In the genomic region with DNA sequence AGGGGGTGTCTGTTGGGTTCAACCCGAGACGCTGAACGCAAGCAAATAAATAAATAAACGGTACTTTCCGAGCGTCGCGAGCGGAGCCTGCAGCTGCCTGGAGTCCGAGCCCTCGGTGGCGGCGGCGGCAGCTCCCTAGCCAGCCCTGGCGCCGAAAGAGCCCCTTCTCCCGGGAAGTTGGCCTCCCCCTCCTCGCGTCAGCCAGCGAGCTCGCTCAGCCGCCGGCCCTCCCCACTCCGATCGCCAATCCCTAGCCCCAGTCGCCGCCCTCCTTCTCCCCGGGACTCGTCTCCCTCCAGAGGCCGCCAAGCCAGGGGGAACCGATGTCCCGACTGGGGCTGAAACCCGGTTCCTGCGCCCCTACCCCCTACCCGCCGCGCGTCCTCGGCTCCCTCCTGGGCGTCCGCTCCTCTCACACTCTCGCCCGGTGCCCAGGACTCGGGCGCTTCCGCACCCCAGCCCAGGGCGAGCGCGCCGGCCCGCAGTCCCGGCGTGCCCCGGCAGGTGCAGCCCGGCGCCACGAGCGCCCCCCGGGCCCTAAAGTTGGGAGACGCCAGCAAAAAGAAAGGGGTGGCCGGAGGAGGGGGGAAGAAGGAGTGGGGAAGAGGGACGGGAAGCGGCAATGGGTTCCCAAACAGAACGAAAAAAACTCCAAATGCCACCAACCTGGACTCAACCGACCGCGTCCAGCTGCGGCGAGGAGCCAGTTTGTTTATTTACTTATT, we compare ENCODE assay signal across 1 cellular context.
TF ChIP-seq lines count a peak whose summit lies in the region.

A gene with protein sequence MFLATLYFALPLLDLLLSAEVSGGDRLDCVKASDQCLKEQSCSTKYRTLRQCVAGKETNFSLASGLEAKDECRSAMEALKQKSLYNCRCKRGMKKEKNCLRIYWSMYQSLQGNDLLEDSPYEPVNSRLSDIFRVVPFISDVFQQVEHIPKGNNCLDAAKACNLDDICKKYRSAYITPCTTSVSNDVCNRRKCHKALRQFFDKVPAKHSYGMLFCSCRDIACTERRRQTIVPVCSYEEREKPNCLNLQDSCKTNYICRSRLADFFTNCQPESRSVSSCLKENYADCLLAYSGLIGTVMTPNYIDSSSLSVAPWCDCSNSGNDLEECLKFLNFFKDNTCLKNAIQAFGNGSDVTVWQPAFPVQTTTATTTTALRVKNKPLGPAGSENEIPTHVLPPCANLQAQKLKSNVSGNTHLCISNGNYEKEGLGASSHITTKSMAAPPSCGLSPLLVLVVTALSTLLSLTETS (minus strand): TSS at position 710 of the 725 bp plus-strand sequence. CDS start 1,177 bp downstream, outside the sequence.

TF ChIP-seq in HEK293, 187 proteins besides CTCF, POLR2A, EP300 and RAD21 (continued from another document):
- TF ChIP-seq, protein P1, sequence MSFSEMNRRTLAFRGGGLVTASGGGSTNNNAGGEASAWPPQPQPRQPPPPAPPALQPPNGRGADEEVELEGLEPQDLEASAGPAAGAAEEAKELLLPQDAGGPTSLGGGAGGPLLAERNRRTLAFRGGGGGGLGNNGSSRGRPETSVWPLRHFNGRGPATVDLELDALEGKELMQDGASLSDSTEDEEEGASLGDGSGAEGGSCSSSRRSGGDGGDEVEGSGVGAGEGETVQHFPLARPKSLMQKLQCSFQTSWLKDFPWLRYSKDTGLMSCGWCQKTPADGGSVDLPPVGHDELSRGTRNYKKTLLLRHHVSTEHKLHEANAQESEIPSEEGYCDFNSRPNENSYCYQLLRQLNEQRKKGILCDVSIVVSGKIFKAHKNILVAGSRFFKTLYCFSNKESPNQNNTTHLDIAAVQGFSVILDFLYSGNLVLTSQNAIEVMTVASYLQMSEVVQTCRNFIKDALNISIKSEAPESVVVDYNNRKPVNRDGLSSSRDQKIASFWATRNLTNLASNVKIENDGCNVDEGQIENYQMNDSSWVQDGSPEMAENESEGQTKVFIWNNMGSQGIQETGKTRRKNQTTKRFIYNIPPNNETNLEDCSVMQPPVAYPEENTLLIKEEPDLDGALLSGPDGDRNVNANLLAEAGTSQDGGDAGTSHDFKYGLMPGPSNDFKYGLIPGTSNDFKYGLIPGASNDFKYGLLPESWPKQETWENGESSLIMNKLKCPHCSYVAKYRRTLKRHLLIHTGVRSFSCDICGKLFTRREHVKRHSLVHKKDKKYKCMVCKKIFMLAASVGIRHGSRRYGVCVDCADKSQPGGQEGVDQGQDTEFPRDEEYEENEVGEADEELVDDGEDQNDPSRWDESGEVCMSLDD (tag by site-specific recombination; IDR thresholded peaks at IDR 0.05), result 0 out of 2 replicates have a peak, but pooled peaks have one; percentile 50
- TF ChIP-seq, protein P2, sequence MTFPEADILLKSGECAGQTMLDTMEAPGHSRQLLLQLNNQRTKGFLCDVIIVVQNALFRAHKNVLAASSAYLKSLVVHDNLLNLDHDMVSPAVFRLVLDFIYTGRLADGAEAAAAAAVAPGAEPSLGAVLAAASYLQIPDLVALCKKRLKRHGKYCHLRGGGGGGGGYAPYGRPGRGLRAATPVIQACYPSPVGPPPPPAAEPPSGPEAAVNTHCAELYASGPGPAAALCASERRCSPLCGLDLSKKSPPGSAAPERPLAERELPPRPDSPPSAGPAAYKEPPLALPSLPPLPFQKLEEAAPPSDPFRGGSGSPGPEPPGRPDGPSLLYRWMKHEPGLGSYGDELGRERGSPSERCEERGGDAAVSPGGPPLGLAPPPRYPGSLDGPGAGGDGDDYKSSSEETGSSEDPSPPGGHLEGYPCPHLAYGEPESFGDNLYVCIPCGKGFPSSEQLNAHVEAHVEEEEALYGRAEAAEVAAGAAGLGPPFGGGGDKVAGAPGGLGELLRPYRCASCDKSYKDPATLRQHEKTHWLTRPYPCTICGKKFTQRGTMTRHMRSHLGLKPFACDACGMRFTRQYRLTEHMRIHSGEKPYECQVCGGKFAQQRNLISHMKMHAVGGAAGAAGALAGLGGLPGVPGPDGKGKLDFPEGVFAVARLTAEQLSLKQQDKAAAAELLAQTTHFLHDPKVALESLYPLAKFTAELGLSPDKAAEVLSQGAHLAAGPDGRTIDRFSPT (tag by site-specific recombination; IDR thresholded peaks at IDR 0.05), result peak; percentile 55; the same call in 1 of the 2 replicates
- TF ChIP-seq ZEB2 (tag by site-specific recombination; IDR thresholded peaks at IDR 0.05) (peak; percentile 60; the same call in 1 of the 2 replicates), ZNF596 (tag by site-specific recombination; IDR thresholded peaks at IDR 0.05) (peak; percentile 5; the same call in 1 of the 2 replicates), GLIS1 (tag by site-specific recombination; IDR thresholded peaks at IDR 0.05) (0 out of 2 replicates have a peak, but pooled peaks have one; percentile 21), OVOL3 (tag by site-specific recombination; IDR thresholded peaks at IDR 0.05) (no peak), ZNF335 (tag by site-specific recombination; conservative IDR thresholded peaks at IDR 0.05) (peak; percentile 80), ZBTB8A (tag by site-specific recombination; IDR thresholded peaks at IDR 0.05) (peak; percentile 96), MZF1 (tag by site-specific recombination; IDR thresholded peaks at IDR 0.05; ENCODE audit: borderline replicate concordance) (peak; percentile 43; the same call in 1 of the 2 replicates), ZNF341 (tag by site-specific recombination; IDR thresholded peaks at IDR 0.05; ENCODE audit: low read depth) (peak; percentile 69), ZBTB48 (tag by site-specific recombination; IDR thresholded peaks at IDR 0.05) (peak; percentile 99)
- TF ChIP-seq, protein P3, sequence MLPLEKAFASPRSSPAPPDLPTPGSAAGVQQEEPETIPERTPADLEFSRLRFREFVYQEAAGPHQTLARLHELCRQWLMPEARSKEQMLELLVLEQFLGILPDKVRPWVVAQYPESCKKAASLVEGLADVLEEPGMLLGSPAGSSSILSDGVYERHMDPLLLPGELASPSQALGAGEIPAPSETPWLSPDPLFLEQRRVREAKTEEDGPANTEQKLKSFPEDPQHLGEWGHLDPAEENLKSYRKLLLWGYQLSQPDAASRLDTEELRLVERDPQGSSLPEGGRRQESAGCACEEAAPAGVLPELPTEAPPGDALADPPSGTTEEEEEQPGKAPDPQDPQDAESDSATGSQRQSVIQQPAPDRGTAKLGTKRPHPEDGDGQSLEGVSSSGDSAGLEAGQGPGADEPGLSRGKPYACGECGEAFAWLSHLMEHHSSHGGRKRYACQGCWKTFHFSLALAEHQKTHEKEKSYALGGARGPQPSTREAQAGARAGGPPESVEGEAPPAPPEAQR (tag by site-specific recombination; IDR thresholded peaks at IDR 0.05), result no peak
- TF ChIP-seq, protein P4, sequence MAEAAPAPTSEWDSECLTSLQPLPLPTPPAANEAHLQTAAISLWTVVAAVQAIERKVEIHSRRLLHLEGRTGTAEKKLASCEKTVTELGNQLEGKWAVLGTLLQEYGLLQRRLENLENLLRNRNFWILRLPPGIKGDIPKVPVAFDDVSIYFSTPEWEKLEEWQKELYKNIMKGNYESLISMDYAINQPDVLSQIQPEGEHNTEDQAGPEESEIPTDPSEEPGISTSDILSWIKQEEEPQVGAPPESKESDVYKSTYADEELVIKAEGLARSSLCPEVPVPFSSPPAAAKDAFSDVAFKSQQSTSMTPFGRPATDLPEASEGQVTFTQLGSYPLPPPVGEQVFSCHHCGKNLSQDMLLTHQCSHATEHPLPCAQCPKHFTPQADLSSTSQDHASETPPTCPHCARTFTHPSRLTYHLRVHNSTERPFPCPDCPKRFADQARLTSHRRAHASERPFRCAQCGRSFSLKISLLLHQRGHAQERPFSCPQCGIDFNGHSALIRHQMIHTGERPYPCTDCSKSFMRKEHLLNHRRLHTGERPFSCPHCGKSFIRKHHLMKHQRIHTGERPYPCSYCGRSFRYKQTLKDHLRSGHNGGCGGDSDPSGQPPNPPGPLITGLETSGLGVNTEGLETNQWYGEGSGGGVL (tag by site-specific recombination; IDR thresholded peaks at IDR 0.05), result peak; percentile 25; the same call in 1 of the 2 replicates
- TF ChIP-seq, protein P5, sequence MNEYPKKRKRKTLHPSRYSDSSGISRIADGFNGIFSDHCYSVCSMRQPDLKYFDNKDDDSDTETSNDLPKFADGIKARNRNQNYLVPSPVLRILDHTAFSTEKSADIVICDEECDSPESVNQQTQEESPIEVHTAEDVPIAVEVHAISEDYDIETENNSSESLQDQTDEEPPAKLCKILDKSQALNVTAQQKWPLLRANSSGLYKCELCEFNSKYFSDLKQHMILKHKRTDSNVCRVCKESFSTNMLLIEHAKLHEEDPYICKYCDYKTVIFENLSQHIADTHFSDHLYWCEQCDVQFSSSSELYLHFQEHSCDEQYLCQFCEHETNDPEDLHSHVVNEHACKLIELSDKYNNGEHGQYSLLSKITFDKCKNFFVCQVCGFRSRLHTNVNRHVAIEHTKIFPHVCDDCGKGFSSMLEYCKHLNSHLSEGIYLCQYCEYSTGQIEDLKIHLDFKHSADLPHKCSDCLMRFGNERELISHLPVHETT (tag by site-specific recombination; IDR thresholded peaks at IDR 0.05), result no peak
